In the genomic region with DNA sequence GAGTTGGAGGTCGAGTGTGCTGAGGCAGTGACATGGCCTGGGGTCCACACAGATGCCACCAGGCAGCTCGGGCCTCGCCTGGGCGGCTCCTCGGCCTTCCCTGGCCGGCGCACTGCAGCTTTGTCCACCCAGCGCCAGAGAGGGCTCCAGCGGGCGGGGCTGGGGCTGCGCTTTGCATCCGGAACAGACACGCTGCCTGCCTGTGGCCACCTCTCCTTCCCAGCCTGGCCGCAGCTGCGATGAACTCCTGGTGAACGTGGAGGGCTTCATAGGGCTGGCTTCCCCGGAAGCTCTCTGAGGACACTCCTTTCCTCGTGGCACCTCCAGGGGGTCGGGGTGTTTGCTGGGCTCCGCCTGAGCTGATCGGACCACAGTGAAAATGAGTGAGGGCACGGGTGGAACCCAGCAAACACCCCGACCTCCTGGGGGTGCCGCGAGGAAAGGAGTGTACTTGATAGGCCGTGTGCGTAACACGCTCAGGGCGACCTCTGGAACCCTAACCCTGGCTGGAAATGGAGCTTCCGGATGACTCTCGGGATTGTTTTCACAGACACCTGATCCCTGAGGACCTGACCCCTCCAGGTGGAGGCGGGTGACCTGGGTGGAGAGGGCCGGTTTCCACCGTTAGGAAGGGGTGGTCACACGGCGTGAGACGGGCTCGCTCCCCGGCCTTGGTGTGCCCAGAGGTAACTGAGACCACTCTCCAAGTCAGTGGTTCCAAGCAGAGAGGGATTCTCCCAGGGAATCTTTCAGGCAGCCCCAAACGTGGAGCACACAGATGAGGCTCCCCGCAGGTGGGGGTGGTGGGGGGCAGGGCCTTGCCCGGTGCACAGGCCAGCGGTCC, we compare ENCODE assay signal across 1 cellular context.
TF ChIP-seq lines count a peak whose summit lies in the region.

No MANE protein-coding gene starts in this region.

TF ChIP-seq in HepG2, 621 proteins besides CTCF, POLR2A, EP300 and RAD21 (continued from another document and continues in another):
- TF ChIP-seq ARID4A (CRISPR knock-in tag; IDR thresholded peaks at IDR 0.05; ENCODE audit: borderline replicate concordance) (no peak), MED1 (CRISPR knock-in tag; IDR thresholded peaks at IDR 0.05) (no peak), ZNF570 (CRISPR knock-in tag; IDR thresholded peaks at IDR 0.05; ENCODE audit: borderline replicate concordance) (no peak), HIVEP1 (CRISPR knock-in tag; IDR thresholded peaks at IDR 0.05) (0 out of 2 replicates have a peak, but pooled peaks have one; percentile 30), ZNF687 (CRISPR knock-in tag; IDR thresholded peaks at IDR 0.05) (peak; percentile 78), ZKSCAN5 (CRISPR knock-in tag; IDR thresholded peaks at IDR 0.05) (no peak), PHF8 (CRISPR knock-in tag; IDR thresholded peaks at IDR 0.05) (no peak), ZSCAN25 (CRISPR knock-in tag; IDR thresholded peaks at IDR 0.05) (no peak), SAP130 (CRISPR knock-in tag; IDR thresholded peaks at IDR 0.05; ENCODE audit: low read depth) (peak; percentile 46; the same call in 1 of the 2 replicates), TRAFD1 (CRISPR knock-in tag; IDR thresholded peaks at IDR 0.05; ENCODE audit: borderline replicate concordance) (no peak), ZNF18 (CRISPR knock-in tag; IDR thresholded peaks at IDR 0.05; ENCODE audit: insufficient replicate concordance) (peak; percentile 26), HNF4A (CRISPR knock-in tag; IDR thresholded peaks at IDR 0.05) (0 out of 2 replicates have a peak, but pooled peaks have one; percentile 17), CSRNP2 (CRISPR knock-in tag; conservative IDR thresholded peaks at IDR 0.05; ENCODE audit: low read depth) (no peak), SP5 (CRISPR knock-in tag; IDR thresholded peaks at IDR 0.05; ENCODE audit: borderline replicate concordance, low read depth) (0 out of 2 replicates have a peak, but pooled peaks have one; percentile 21), HDAC6 (IDR thresholded peaks at IDR 0.05; ENCODE audit: low read depth, low read length) (no peak), HNRNPH1 (optimal IDR thresholded peaks at IDR 0.05; ENCODE audit: low read depth, low read length) (no peak), ZNF350 (CRISPR knock-in tag; IDR thresholded peaks at IDR 0.05; ENCODE audit: borderline replicate concordance, low read depth) (0 out of 2 replicates have a peak, but pooled peaks have one; percentile 43), TCF12 (IDR thresholded peaks at IDR 0.05) (no peak), TCF12 (CRISPR knock-in tag; IDR thresholded peaks at IDR 0.05) (0 out of 2 replicates have a peak, but pooled peaks have one; percentile 34)
- TF ChIP-seq, protein P1, sequence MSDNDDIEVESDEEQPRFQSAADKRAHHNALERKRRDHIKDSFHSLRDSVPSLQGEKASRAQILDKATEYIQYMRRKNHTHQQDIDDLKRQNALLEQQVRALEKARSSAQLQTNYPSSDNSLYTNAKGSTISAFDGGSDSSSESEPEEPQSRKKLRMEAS (IDR thresholded peaks at IDR 0.05), result 0 out of 2 replicates have a peak, but pooled peaks have one; percentile 35
- TF ChIP-seq, protein P2, sequence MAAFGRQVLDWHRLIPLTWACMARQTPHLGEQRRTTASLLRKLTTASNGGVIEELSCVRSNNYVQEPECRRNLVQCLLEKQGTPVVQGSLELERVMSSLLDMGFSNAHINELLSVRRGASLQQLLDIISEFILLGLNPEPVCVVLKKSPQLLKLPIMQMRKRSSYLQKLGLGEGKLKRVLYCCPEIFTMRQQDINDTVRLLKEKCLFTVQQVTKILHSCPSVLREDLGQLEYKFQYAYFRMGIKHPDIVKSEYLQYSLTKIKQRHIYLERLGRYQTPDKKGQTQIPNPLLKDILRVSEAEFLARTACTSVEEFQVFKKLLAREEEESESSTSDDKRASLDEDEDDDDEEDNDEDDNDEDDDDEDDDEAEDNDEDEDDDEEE (CRISPR knock-in tag; IDR thresholded peaks at IDR 0.05), result 0 out of 2 replicates have a peak, but pooled peaks have one; percentile 44
- TF ChIP-seq, protein P3, sequence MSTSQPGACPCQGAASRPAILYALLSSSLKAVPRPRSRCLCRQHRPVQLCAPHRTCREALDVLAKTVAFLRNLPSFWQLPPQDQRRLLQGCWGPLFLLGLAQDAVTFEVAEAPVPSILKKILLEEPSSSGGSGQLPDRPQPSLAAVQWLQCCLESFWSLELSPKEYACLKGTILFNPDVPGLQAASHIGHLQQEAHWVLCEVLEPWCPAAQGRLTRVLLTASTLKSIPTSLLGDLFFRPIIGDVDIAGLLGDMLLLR (CRISPR knock-in tag; IDR thresholded peaks at IDR 0.05), result no peak
- TF ChIP-seq, protein P4, sequence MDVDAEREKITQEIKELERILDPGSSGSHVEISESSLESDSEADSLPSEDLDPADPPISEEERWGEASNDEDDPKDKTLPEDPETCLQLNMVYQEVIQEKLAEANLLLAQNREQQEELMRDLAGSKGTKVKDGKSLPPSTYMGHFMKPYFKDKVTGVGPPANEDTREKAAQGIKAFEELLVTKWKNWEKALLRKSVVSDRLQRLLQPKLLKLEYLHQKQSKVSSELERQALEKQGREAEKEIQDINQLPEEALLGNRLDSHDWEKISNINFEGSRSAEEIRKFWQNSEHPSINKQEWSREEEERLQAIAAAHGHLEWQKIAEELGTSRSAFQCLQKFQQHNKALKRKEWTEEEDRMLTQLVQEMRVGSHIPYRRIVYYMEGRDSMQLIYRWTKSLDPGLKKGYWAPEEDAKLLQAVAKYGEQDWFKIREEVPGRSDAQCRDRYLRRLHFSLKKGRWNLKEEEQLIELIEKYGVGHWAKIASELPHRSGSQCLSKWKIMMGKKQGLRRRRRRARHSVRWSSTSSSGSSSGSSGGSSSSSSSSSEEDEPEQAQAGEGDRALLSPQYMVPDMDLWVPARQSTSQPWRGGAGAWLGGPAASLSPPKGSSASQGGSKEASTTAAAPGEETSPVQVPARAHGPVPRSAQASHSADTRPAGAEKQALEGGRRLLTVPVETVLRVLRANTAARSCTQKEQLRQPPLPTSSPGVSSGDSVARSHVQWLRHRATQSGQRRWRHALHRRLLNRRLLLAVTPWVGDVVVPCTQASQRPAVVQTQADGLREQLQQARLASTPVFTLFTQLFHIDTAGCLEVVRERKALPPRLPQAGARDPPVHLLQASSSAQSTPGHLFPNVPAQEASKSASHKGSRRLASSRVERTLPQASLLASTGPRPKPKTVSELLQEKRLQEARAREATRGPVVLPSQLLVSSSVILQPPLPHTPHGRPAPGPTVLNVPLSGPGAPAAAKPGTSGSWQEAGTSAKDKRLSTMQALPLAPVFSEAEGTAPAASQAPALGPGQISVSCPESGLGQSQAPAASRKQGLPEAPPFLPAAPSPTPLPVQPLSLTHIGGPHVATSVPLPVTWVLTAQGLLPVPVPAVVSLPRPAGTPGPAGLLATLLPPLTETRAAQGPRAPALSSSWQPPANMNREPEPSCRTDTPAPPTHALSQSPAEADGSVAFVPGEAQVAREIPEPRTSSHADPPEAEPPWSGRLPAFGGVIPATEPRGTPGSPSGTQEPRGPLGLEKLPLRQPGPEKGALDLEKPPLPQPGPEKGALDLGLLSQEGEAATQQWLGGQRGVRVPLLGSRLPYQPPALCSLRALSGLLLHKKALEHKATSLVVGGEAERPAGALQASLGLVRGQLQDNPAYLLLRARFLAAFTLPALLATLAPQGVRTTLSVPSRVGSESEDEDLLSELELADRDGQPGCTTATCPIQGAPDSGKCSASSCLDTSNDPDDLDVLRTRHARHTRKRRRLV (CRISPR knock-in tag; IDR thresholded peaks at IDR 0.05), result peak; percentile 56; the same call in 1 of the 2 replicates
